24 cellular contexts compared by ENCODE assay signal in the genomic region with DNA sequence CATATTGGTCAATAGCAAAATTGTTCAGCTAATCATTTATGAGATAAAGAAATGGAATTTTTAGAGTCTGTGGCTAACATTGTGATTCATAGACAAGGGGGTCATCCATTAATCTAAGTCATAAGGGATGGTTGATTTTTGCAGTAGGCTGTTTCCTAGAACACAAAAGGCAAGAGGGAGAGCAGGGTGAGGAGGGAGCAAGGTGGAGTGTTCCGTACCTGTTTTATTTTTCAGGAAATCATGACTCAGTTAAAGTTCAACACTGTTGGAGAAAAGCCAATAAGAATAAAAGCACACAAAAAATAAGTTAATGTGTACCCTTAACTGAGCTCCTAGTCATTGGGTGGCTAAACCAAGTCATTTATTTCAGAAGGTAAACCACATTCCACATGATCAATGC.
A peak's percentile ranks its signal among the peaks of the same experiment; 100 is the strongest.
DNase-seq lines count a peak whose midpoint lies in the region; ATAC-seq, FAIRE-seq and TF ChIP-seq lines count a peak whose summit lies in the region.
"Had no signal": no experiment of that assay in that cellular context is flagged by ENCODE, and none has a peak within 500 bp of the region (broad histone marks: within the 10 kb centered on the region; RNA-seq: fewer than 3 reads in every experiment).

No MANE protein-coding gene starts in this region.

- H2AFZ ChIP-seq in HepG2 (ENCODE audit: low read length), result no peak overlapping the region

- H3K9me3 ChIP-seq in liver (ENCODE audit: control insufficient read depth in 4 of 4, low read length in 3 of 4), result no peaks in the 10 kb centered on the region
- H3K9me3 ChIP-seq in HepG2 (ENCODE audit: low read length), result no peaks in the 10 kb centered on the region
- no peaks in the 10 kb centered on the region for H3K9me3 ChIP-seq in kidney (ENCODE audit: control insufficient read depth in 1 of 2, low read length in 2 of 2)
- H3K9me3 ChIP-seq in mucosa of descending colon, result no peaks in the 10 kb centered on the region
- no peaks in the 10 kb centered on the region for H3K9me3 ChIP-seq in effector memory CD4-positive, alpha-beta T cell (ENCODE audit: control insufficient read depth, low read length)
- H3K9me3 ChIP-seq: BE2C had no signal

- TF ChIP-seq RAD21 in liver (IDR thresholded peaks at IDR 0.05), result no peak
- no peak for TF ChIP-seq RAD21 in HepG2 (CRISPR knock-in tag; IDR thresholded peaks at IDR 0.05)

- H3K27me3 ChIP-seq in liver (ENCODE audit: control insufficient read depth in 4 of 4, insufficient read depth in 4 of 4, low read length in 3 of 4), result no peaks in the 10 kb centered on the region
- H3K27me3 ChIP-seq in HepG2 (ENCODE audit: control insufficient read depth in 1 of 2, insufficient read depth in 2 of 2, low read length in 2 of 2), result no peaks in the 10 kb centered on the region
- no peaks in the 10 kb centered on the region for H3K27me3 ChIP-seq in effector memory CD4-positive, alpha-beta T cell (replicated peaks; ENCODE audit: control insufficient read depth, insufficient read depth, low read length, poor library complexity, severe bottlenecking)
- H3K27me3 ChIP-seq: BE2C had no signal

- H3K36me3 ChIP-seq in liver (ENCODE audit: control insufficient read depth in 4 of 4, insufficient read depth in 3 of 4, low read depth in 1 of 4, low read length in 3 of 4), result no peaks in the 10 kb centered on the region
- no peaks in the 10 kb centered on the region for H3K36me3 ChIP-seq in HepG2 (replicated peaks in 1 of 2; ENCODE audit: control insufficient read depth in 1 of 2, insufficient read depth in 2 of 2, low read length in 2 of 2)
- no peaks in the 10 kb centered on the region for H3K36me3 ChIP-seq in kidney (ENCODE audit: control insufficient read depth in 1 of 2, insufficient read depth in 2 of 2, low read length in 2 of 2)
- H3K36me3 ChIP-seq in mucosa of descending colon (ENCODE audit: low read depth), result no peaks in the 10 kb centered on the region
- H3K36me3 ChIP-seq in effector memory CD4-positive, alpha-beta T cell (ENCODE audit: control insufficient read depth, insufficient read depth, low read length), result no peaks in the 10 kb centered on the region
- H3K36me3 ChIP-seq: BE2C had no signal

- 20% methylated on average over 1 of the region's 1 CpG for WGBS in liver
- WGBS in HepG2 (ENCODE audit: low lambda C conversion rate), result 3% methylated on average over 1 of the region's 1 CpG

- ATAC-seq in HepG2 (no peak), mucosa of descending colon (peak; percentile 74), HG02642 (IDR thresholded peaks at IDR 0.05; ENCODE audit: poor library complexity, unreplicated experiment) (no peak)
- ATAC-seq: Panc1 had no signal

- H3K4me2 ChIP-seq in HepG2 (ENCODE audit: low read depth, low read length), result no peak overlapping the region

- CTCF ChIA-PET in HepG2 (lab: Yijun Ruan, JAX; ENCODE audit: low intra/inter-chr PET ratio, low total read pairs), result no interaction called here

- H3K9ac ChIP-seq in liver (ENCODE audit: low read depth in 1 of 2, low read length in 2 of 2), result no peak overlapping the region
- H3K9ac ChIP-seq in HepG2 (ENCODE audit: insufficient read depth, low read depth, low read length), result no peak overlapping the region
- H3K9ac ChIP-seq in kidney (ENCODE audit: low read length in 2 of 2), result no peak overlapping the region

- H3K4me3 ChIP-seq in liver (ENCODE audit: low read depth in 1 of 3, low read length in 3 of 3), result no peak overlapping the region
- H3K4me3 ChIP-seq in HepG2 (replicated peaks in 1 of 3; ENCODE audit: insufficient read depth in 1 of 3, low read depth in 2 of 3, low read length in 3 of 3), result no peak overlapping the region
- peak overlapping the region in 1 of 2 donors; percentile 23 for H3K4me3 ChIP-seq in kidney (ENCODE audit: low read length in 2 of 2)
- no peak overlapping the region for H3K4me3 ChIP-seq in mucosa of descending colon
- no peak overlapping the region for H3K4me3 ChIP-seq in effector memory CD4-positive, alpha-beta T cell (ENCODE audit: insufficient read depth, low read depth, low read length, poor library complexity, severe bottlenecking)

- H4K20me1 ChIP-seq in HepG2 (ENCODE audit: insufficient read depth, low read length), result no peaks in the 10 kb centered on the region

- TF ChIP-seq POLR2A in HepG2 (IDR thresholded peaks at IDR 0.05; ENCODE audit: insufficient read depth in 1 of 2, low read depth in 2 of 2, low read length in 2 of 2), result no peak

- in situ Hi-C loops in HepG2 (cut with HindIII; ENCODE audit: extremely low pct_ligation_motif_present, low pct_unique_long_range_greater_than_20kb), result no loop called here

- TF ChIP-seq CTCF in liver (IDR thresholded peaks at IDR 0.05; ENCODE audit: low read depth, low read length, missing input control) (no peak), HepG2 (CRISPR knock-in tag; IDR thresholded peaks at IDR 0.05) (no peak), kidney (IDR thresholded peaks at IDR 0.05; ENCODE audit: borderline replicate concordance, extremely low read depth, insufficient read depth) (no peak), mucosa of descending colon (IDR thresholded peaks at IDR 0.05) (no peak)

- POLR2A ChIA-PET in HepG2 (lab: Yijun Ruan, JAX), result no interaction called here

- DNase-seq in HepG2 (ENCODE audit: low spot score), result no peak
- DNase-seq in kidney, result no peak
- no peak for DNase-seq in mucosa of descending colon
- DNase-seq in effector memory CD4-positive, alpha-beta T cell, result no peak
- no peak for DNase-seq in NCI-H1694 treated with DMSO at 0.1 percent for 48 hours (lab: John Stamatoyannopoulos, UW)
- DNase-seq: BE2C; CD8-positive, alpha-beta memory T cell; DMS153; DND-41; H7; KBM-7; MV-4-11; NCI-H1105 treated with DMSO at 0.1 percent for 48 hours; NCI-H146; NCI-H2029; NCI-H446 treated with DMSO at 0.1 percent for 48 hours; NCI-H69; SHP77 treated with DMSO at 0.1 percent for 48 hours had no signal

- no peaks in the 10 kb centered on the region for H3K79me2 ChIP-seq in HepG2 (ENCODE audit: insufficient read depth, low read length)

- intact Hi-C loops in HepG2 (cut with micrococcal nuclease; ENCODE audit: unreplicated experiment), result no loop called here
- intact Hi-C loops in kidney (cut with DNase I), result no loop called here
- intact Hi-C loops in mucosa of descending colon (cut with DNase I, micrococcal nuclease), result no loop called here

- H3K27ac ChIP-seq in liver (ENCODE audit: low read depth in 1 of 2, low read length in 2 of 2) (peak overlapping the region in 1 of 2 donors; percentile 47), HepG2 (ENCODE audit: extremely low read length, insufficient read depth, low read length) (no peak overlapping the region), kidney (ENCODE audit: low read depth in 2 of 2, low read length in 2 of 2) (peak overlapping the region in 1 of 2 donors; percentile 62)
- no peak overlapping the region for H3K27ac ChIP-seq in effector memory CD4-positive, alpha-beta T cell (ENCODE audit: insufficient read depth, low read length, poor library complexity, severe bottlenecking)
- H3K27ac ChIP-seq: 22Rv1 had no signal

- FAIRE-seq in HepG2 (lab: Jason Lieb, UNC) (no peak), kidney (lab: Jason Lieb, UNC) (peak; percentile 96)
- FAIRE-seq: GM12892, HTR-8/SVneo had no signal

- H3K4me1 ChIP-seq in liver (ENCODE audit: control insufficient read depth in 4 of 4, insufficient read depth in 4 of 4, low read length in 3 of 4) (peaks cover 2 to 20% (median 13%) of the 10 kb centered on the region in 4 donors), HepG2 (ENCODE audit: insufficient read depth, low read length) (peaks cover 5% of the 10 kb centered on the region; the same call in 1 of the 2 replicates), kidney (ENCODE audit: control insufficient read depth in 1 of 2, insufficient read depth in 1 of 2, low read depth in 1 of 2, low read length in 2 of 2) (peaks cover 0 to 9% of the 10 kb centered on the region in 2 donors), mucosa of descending colon (ENCODE audit: low read depth) (no peaks in the 10 kb centered on the region)
- no peaks in the 10 kb centered on the region for H3K4me1 ChIP-seq in effector memory CD4-positive, alpha-beta T cell (ENCODE audit: control insufficient read depth, insufficient read depth, low read length, poor library complexity, severe bottlenecking)

- no TSS peak for BruUV-seq in HepG2 (replicated peaks; lab: Mats Ljungman, UMichigan)

- TF ChIP-seq EP300 in HepG2 (IDR thresholded peaks at IDR 0.05; ENCODE audit: low read depth in 2 of 2, low read length in 2 of 2) (no peak), HepG2 (CRISPR knock-in tag; IDR thresholded peaks at IDR 0.05; ENCODE audit: borderline replicate concordance) (no peak)

TF ChIP-seq in liver, 16 proteins besides CTCF, POLR2A, EP300 and RAD21 (continues in another document):
- TF ChIP-seq, protein P1, sequence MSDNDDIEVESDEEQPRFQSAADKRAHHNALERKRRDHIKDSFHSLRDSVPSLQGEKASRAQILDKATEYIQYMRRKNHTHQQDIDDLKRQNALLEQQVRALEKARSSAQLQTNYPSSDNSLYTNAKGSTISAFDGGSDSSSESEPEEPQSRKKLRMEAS (IDR thresholded peaks at IDR 0.05), result no peak
- TF ChIP-seq SP1 (IDR thresholded peaks at IDR 0.05) (peak; percentile 38), HNF4G (IDR thresholded peaks at IDR 0.05) (peak; percentile 5), JUND (IDR thresholded peaks at IDR 0.05) (peak in 1 of 2 donors; percentile 43), FOXA2 (IDR thresholded peaks at IDR 0.05) (no peak), RXRA (IDR thresholded peaks at IDR 0.05) (peak in 1 of 2 donors; percentile 45), FOXA1 (IDR thresholded peaks at IDR 0.05) (no peak), NR2F2 (IDR thresholded peaks at IDR 0.05) (no peak)
- TF ChIP-seq, protein P2, sequence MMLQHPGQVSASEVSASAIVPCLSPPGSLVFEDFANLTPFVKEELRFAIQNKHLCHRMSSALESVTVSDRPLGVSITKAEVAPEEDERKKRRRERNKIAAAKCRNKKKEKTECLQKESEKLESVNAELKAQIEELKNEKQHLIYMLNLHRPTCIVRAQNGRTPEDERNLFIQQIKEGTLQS (IDR thresholded peaks at IDR 0.05), result no peak

TF ChIP-seq in HepG2, 621 proteins besides CTCF, POLR2A, EP300 and RAD21 (continues in another document):
- TF ChIP-seq, protein P1 (IDR thresholded peaks at IDR 0.05), result no peak
